ENCODE assay signal across 8 cellular contexts in the genomic region with DNA sequence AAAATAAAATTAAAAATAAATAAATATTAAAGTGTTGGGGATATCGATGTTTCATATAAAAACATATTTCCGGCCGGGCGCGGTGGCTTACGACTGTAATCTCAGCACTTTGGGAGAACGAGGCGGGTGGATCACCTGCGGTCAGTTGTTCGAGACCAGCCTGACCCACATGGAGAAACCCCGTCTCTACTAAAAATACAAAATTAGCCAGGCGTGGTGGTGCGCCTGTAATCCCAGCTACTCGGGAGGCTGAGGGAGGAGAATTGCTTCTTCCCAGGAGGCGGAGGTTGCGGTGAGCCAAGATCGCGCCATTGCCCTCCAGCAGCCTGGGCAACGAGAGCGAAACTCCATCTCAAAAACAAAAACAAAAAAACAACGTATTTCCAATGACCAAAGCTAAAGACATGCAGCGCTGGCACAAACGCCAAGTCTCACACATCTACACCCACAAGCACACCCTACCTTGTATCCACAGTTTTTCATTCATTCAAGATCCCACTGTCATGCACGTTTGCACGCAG. TPM values are rescaled to one million over a fixed set of nuclear protein-coding genes. Genes with fewer than 3 reads are reported as not detected.
DNase-seq lines count a peak whose midpoint lies in the region; ATAC-seq and TF ChIP-seq lines count a peak whose summit lies in the region.

No MANE protein-coding gene starts in this region.

- H3K9me3 ChIP-seq in stomach: peaks cover 0 to 30% (median 14%) of the 10 kb centered on the region in 4 donors

- 29 to 36% (median 33%) methylated on average over 25 of the region's 25 CpGs for WGBS in stomach, 5 donors

- no peak for TF ChIP-seq POLR2A in stomach (IDR thresholded peaks at IDR 0.05)

- TF ChIP-seq CTCF in stomach (IDR thresholded peaks at IDR 0.05): no peak
- TF ChIP-seq CTCF in GM20000 (IDR thresholded peaks at IDR 0.05; ENCODE audit: extremely low read depth, missing control alignments): no peak
- no peak for TF ChIP-seq CTCF in GM13977 (IDR thresholded peaks at IDR 0.05; ENCODE audit: extremely low read depth, insufficient read depth, missing control alignments)

- H3K36me3 Mint-ChIP-seq in IgD-negative memory B cell: peaks cover 13% of the 10 kb centered on the region
- peaks cover 26% of the 10 kb centered on the region for H3K36me3 Mint-ChIP-seq in activated naive CD8-positive, alpha-beta T cell treated with anti-CD3 and anti-CD28 coated beads, Interleukin-2, amount 10 ng/mL, durations not matched to agents 7 days and 5 days

- POLR2A ChIA-PET in activated naive CD8-positive, alpha-beta T cell treated with anti-CD3 and anti-CD28 coated beads, Interleukin-2, amount 10 ng/mL, durations not matched to agents 7 days and 5 days (lab: Charles Lee): interaction anchor here (0.6 to 4.2 kb wide), 7 partner anchors 32 to 149 kb away, joined by 3 to 44 read pairs (median 8); a partner anchor contains a TSS

- DNase-seq in activated naive CD8-positive, alpha-beta T cell treated with anti-CD3 and anti-CD28 coated beads, Interleukin-2, amount 10 ng/mL, durations not matched to agents 7 days and 5 days: no peak
- DNase-seq in iPS-NIHi7 (ENCODE audit: extremely low spot score) (peak; percentile 7), stomach (no peak), DMS 273 (lab: John Stamatoyannopoulos, UW; ENCODE audit: unreplicated experiment) (no peak), GM20000 (ENCODE audit: low spot score) (no peak), GM13977 (ENCODE audit: low spot score) (no peak)
- no peak for DNase-seq in stimulated activated CD4-positive, alpha-beta T cell treated with anti-CD3 and anti-CD28 coated beads, Interleukin-4, amount 100 ng/mL, for 24 hours

- H3K27ac Mint-ChIP-seq in IgD-negative memory B cell: peak overlapping the region; percentile 87 to 99 (median 93)
- H3K27ac Mint-ChIP-seq in activated naive CD8-positive, alpha-beta T cell treated with anti-CD3 and anti-CD28 coated beads, Interleukin-2, amount 10 ng/mL, durations not matched to agents 7 days and 5 days: peak overlapping the region; percentile 89

- peak overlapping the region; percentile 94 to 97 (median 96) for H3K4me3 Mint-ChIP-seq in IgD-negative memory B cell
- H3K4me3 Mint-ChIP-seq in activated naive CD8-positive, alpha-beta T cell treated with anti-CD3 and anti-CD28 coated beads, Interleukin-2, amount 10 ng/mL, durations not matched to agents 7 days and 5 days: peak overlapping the region; percentile 96

- peaks cover 23 to 31% (median 23%) of the 10 kb centered on the region in 3 donors for H3K4me1 Mint-ChIP-seq in IgD-negative memory B cell
- peaks cover 20% of the 10 kb centered on the region for H3K4me1 Mint-ChIP-seq in activated naive CD8-positive, alpha-beta T cell treated with anti-CD3 and anti-CD28 coated beads, Interleukin-2, amount 10 ng/mL, durations not matched to agents 7 days and 5 days

- no peak for TF ChIP-seq EP300 in stomach (IDR thresholded peaks at IDR 0.05)

- peak overlapping the region; percentile 81 to 90 (median 86) for H3K27ac ChIP-seq in stomach

- H3K27me3 Mint-ChIP-seq in IgD-negative memory B cell: no peaks in the 10 kb centered on the region
- H3K27me3 Mint-ChIP-seq in activated naive CD8-positive, alpha-beta T cell treated with anti-CD3 and anti-CD28 coated beads, Interleukin-2, amount 10 ng/mL, durations not matched to agents 7 days and 5 days: no peaks in the 10 kb centered on the region

- peaks cover 3 to 11% (median 10%) of the 10 kb centered on the region in 3 donors for H3K9me3 Mint-ChIP-seq in IgD-negative memory B cell
- H3K9me3 Mint-ChIP-seq in activated naive CD8-positive, alpha-beta T cell treated with anti-CD3 and anti-CD28 coated beads, Interleukin-2, amount 10 ng/mL, durations not matched to agents 7 days and 5 days: peaks cover 11% of the 10 kb centered on the region

- peaks cover 4 to 37% (median 30%) of the 10 kb centered on the region in 4 donors for H3K4me1 ChIP-seq in stomach

- intact Hi-C loops in stomach (cut with DNase I; ENCODE audit: low total_unique reads): loop anchor here (10.0 kb wide), 1 partner anchor 92 kb away; a partner anchor contains a TSS

- peaks cover 3 to 39% (median 39%) of the 10 kb centered on the region in 4 donors for H3K36me3 ChIP-seq in stomach

- in situ Hi-C loops in GM13977 (cut with MboI; ENCODE audit: low pct_unique_long_range_greater_than_20kb, low sequenced_read_pairs, unreplicated experiment): no loop called here

- no peak for ATAC-seq in activated naive CD8-positive, alpha-beta T cell treated with anti-CD3 and anti-CD28 coated beads, Interleukin-2, amount 10 ng/mL, durations not matched to agents 7 days and 5 days (ENCODE audit: low read depth)

- no peaks in the 10 kb centered on the region for H3K27me3 ChIP-seq in stomach

- peak overlapping the region; percentile 68 to 98 (median 89) for H3K4me3 ChIP-seq in stomach

RNA-seq across cellular contexts. Expression of a gene that starts 0.9 kb away (rescaled TPM):
- polyA plus RNA-seq in IgD-negative memory B cell: 4.5 TPM
- 10 to 100 TPM; 12.8 to 12.9 TPM for total RNA-seq in activated naive CD8-positive, alpha-beta T cell treated with anti-CD3 and anti-CD28 coated beads, Interleukin-2, amount 10 ng/mL, durations not matched to agents 7 days and 5 days
- total RNA-seq in stomach: 10 to 100 TPM in 1 of 5 donors, 1 to 10 TPM in 2, not detected in 2; 2.0 to 25.4 (median 7.2) TPM
- polyA plus RNA-seq in stomach: 1 to 10 TPM; 1.7 to 2.6 (median 2.1) TPM

RNA-seq across cellular contexts. Expression of a gene that starts 2.8 kb away (rescaled TPM):
- polyA plus RNA-seq in IgD-negative memory B cell: 4.3 TPM
- total RNA-seq in activated naive CD8-positive, alpha-beta T cell treated with anti-CD3 and anti-CD28 coated beads, Interleukin-2, amount 10 ng/mL, durations not matched to agents 7 days and 5 days: 1 to 10 TPM; 7.6 to 9.2 TPM
- total RNA-seq in stomach: 10 to 100 TPM in 2 of 5 donors, 1 to 10 TPM in 3; 3.8 to 17.1 (median 8.8) TPM
- 1 to 10 TPM; 1.4 to 2.4 (median 1.6) TPM for polyA plus RNA-seq in stomach

RNA-seq across cellular contexts. Expression of a gene that starts 40.4 kb away (rescaled TPM):
- 1.9 TPM for polyA plus RNA-seq in IgD-negative memory B cell
- 10 to 100 TPM; 10.6 to 11.1 TPM for total RNA-seq in activated naive CD8-positive, alpha-beta T cell treated with anti-CD3 and anti-CD28 coated beads, Interleukin-2, amount 10 ng/mL, durations not matched to agents 7 days and 5 days
- total RNA-seq in stomach: 10 to 100 TPM in 3 of 5 donors, 1 to 10 TPM in 1, under 1 TPM in 1; 0.29 to 46.4 (median 13.4) TPM
- 1 to 10 TPM in 2 of 3 donors, under 1 TPM in 1; 0.81 to 3.0 (median 1.8) TPM for polyA plus RNA-seq in stomach
